ENCODE assay signal across 12 cellular contexts in the genomic region with DNA sequence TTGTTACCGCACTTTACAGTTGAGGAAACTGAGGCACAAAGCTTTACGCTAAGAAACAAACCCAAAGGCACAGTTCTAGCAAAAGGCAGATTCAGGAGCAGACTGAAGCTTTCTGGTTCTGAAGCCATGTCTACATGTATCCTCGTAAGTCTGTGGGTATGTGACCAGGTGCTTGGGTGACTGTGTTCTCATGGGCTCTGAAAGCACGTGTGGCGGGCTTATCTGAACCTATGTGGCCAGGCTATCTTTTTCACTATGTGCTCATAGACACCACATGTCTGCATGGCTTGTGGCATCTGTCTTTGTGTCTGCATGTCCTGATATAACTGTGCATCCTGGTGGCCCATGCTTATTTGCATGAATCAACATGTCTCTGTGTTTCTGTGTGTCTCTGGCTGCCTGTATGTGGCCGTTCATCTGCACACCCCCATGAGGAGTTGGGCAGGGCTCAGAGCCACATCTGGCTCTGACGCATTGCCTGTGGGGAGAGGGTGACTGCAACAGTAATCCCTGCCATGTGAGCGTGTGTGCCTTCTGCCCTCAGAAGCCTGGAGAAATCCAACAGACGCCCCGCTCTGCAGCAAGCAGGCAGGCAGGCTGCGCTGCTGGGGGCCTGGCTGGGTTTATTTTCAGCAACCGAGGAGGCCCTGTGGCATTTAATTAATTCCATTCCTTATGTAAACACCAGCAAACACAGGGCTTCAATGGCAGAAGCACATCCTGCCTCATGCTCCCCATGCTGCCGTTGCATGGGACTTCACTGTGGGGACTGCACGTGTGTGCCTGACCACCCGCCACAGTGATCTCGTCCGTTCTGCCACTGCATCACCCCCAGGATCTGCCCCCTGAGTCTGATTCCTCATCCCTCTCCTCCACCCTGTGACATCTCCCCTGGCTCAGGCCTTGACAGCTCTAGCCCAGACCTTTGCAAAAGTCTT.
DNase-seq lines count a peak whose midpoint lies in the region; ATAC-seq and TF ChIP-seq lines count a peak whose summit lies in the region.
"Had no signal": no experiment of that assay in that cellular context is flagged by ENCODE, and none has a peak within 500 bp of the region (broad histone marks: within the 10 kb centered on the region; RNA-seq: fewer than 3 reads in every experiment).

No MANE protein-coding gene starts in this region.

- dilution Hi-C loops in IMR-90 (cut with HindIII; ENCODE audit: low sequenced_read_pairs, unreplicated experiment) = no loop called here

- no peak overlapping the region for H4K91ac ChIP-seq in IMR-90 (ENCODE audit: insufficient read depth, low read depth, low read length)

- in situ Hi-C loops in IMR-90 (cut with MboI; ENCODE audit: low sequenced_read_pairs) = no loop called here

- H3K9me1 ChIP-seq in IMR-90 (ENCODE audit: insufficient read depth, low read length) = no peaks in the 10 kb centered on the region

- TF ChIP-seq POLR2A in IMR-90 (IDR thresholded peaks at IDR 0.05; ENCODE audit: low read depth, low read length) (no peak), body of pancreas (IDR thresholded peaks at IDR 0.05) (peak in 1 of 3 donors; percentile 25)

- no peak overlapping the region for H3K18ac ChIP-seq in IMR-90 (ENCODE audit: low read depth, low read length)

- intact Hi-C loops in IMR-90 (cut with micrococcal nuclease) (no loop called here), body of pancreas (cut with DNase I) (no loop called here)

- no peak overlapping the region for H2AFZ ChIP-seq in IMR-90 (replicated peaks; ENCODE audit: low read length, poor library complexity)

- no peak overlapping the region for H2BK20ac ChIP-seq in IMR-90 (ENCODE audit: low read depth, low read length)

- no peak for TF ChIP-seq RAD21 in IMR-90 (IDR thresholded peaks at IDR 0.05; ENCODE audit: low read length)

- CTCF ChIA-PET in IMR-90 (lab: Yijun Ruan, JAX) = no interaction called here

- no peak overlapping the region for H4K5ac ChIP-seq in IMR-90 (ENCODE audit: low read depth, low read length)

- H3K14ac ChIP-seq in IMR-90 (replicated peaks; ENCODE audit: low read depth, low read length) = no peak overlapping the region

- H3K56ac ChIP-seq in IMR-90 (ENCODE audit: extremely low read depth, insufficient read depth, low read length) = no peak overlapping the region

- H3K27ac ChIP-seq in IMR-90 (ENCODE audit: insufficient read depth, low read length) (no peak overlapping the region), body of pancreas (peak overlapping the region; percentile 11 to 69 (median 67))

- H3K36me3 ChIP-seq in IMR-90 (ENCODE audit: control insufficient read depth, insufficient read depth, low read length) (no peaks in the 10 kb centered on the region), body of pancreas (replicated peaks in 1 of 2; ENCODE audit: insufficient read depth in 1 of 2, low read depth in 2 of 2) (no peaks in the 10 kb centered on the region)

- H3K27me3 ChIP-seq in IMR-90 (ENCODE audit: control insufficient read depth, insufficient read depth, low read length) (no peaks in the 10 kb centered on the region), body of pancreas (no peaks in the 10 kb centered on the region)

- H3K23ac ChIP-seq in IMR-90 (ENCODE audit: low read depth, low read length) = no peak overlapping the region

- TF ChIP-seq CTCF in IMR-90 (conservative IDR thresholded peaks at IDR 0.05; ENCODE audit: low read depth, low read length) (no peak), body of pancreas (IDR thresholded peaks at IDR 0.05) (peak in 2 of 7 experiments; percentile 5)

- H2BK120ac ChIP-seq in IMR-90 (ENCODE audit: low read depth, low read length) = no peak overlapping the region

- H2BK15ac ChIP-seq in IMR-90 (ENCODE audit: low read depth, low read length) = no peak overlapping the region

- H3K79me1 ChIP-seq in IMR-90 (ENCODE audit: low read depth in 1 of 2, low read length in 2 of 2) = no peaks in the 10 kb centered on the region

- H3K4me1 ChIP-seq in IMR-90 (ENCODE audit: control insufficient read depth, insufficient read depth, low read length) (no peaks in the 10 kb centered on the region), body of pancreas (peaks cover 40% of the 10 kb centered on the region)

- H3K4me3 ChIP-seq in IMR-90 (ENCODE audit: insufficient read depth, low read depth, low read length) (no peak overlapping the region), body of pancreas (no peak overlapping the region)

- no peak overlapping the region for H2AK5ac ChIP-seq in IMR-90 (ENCODE audit: low read depth, low read length)

- H3K9me3 ChIP-seq in IMR-90 (ENCODE audit: control insufficient read depth, insufficient read depth, low read length) (no peaks in the 10 kb centered on the region), body of pancreas (no peaks in the 10 kb centered on the region)

- POLR2A ChIA-PET in IMR-90 (lab: Charles Lee; ENCODE audit: unreplicated experiment) = no interaction called here

- no peaks in the 10 kb centered on the region for H4K20me1 ChIP-seq in IMR-90 (ENCODE audit: insufficient read depth, low read length)

- H2AK9ac ChIP-seq in IMR-90 (replicated peaks; ENCODE audit: low read depth, low read length, poor library complexity) = no peak overlapping the region

- H2BK5ac ChIP-seq in IMR-90 (ENCODE audit: low read depth, low read length, poor library complexity, severe bottlenecking) = no peak overlapping the region

- 67% methylated on average over 3 of the region's 17 CpGs; no CpG with 5 or more reads in 1 of the 2 experiments for WGBS in IMR-90 (ENCODE audit: extremely low coverage in 2 of 2, insufficient read length in 1 of 2), 2 experiments
- WGBS in body of pancreas, 2 donors = 54 to 69% methylated on average over 14 to 17 of the region's 17 CpGs

- H3K4me2 ChIP-seq in IMR-90 (ENCODE audit: low read depth, low read length) = no peak overlapping the region

- H4K8ac ChIP-seq in IMR-90 (ENCODE audit: low read depth in 2 of 2, low read length in 2 of 2) = no peak overlapping the region

- no TSS peak for BruUV-seq in IMR-90 (replicated peaks; lab: Mats Ljungman, UMichigan)

- H3K4ac ChIP-seq in IMR-90 (ENCODE audit: low read depth, low read length) = no peak overlapping the region

- no peak overlapping the region for H3K9ac ChIP-seq in IMR-90 (ENCODE audit: low read depth, low read length)

- ATAC-seq in IMR-90 (ENCODE audit: low read depth) = peak; percentile 78
- peak; percentile 81 for ATAC-seq in body of pancreas
- ATAC-seq in GM18870 (IDR thresholded peaks at IDR 0.05; ENCODE audit: unreplicated experiment) = no peak
- no peak for ATAC-seq in GM21526 (IDR thresholded peaks at IDR 0.05; ENCODE audit: low FRiP score, unreplicated experiment)
- no peak for ATAC-seq in GM18907 (IDR thresholded peaks at IDR 0.05; ENCODE audit: unreplicated experiment)

- DNase-seq in COR-L47 (lab: John Stamatoyannopoulos, UW) (peak; percentile 57), IMR-90 (peak; percentile 33), body of pancreas (peak; percentile 44 to 75 (median 59)), mucosa of gallbladder (ENCODE audit: low spot score) (peak; percentile 54)
- DNase-seq in stimulated activated naive CD4-positive, alpha-beta T cell treated with Interleukin-2 at 50 U/mL for 16 hours (lab: John Stamatoyannopoulos, UW) = no peak
- DNase-seq: activated CD4-positive, alpha-beta memory T cell treated with anti-CD3 and anti-CD28 coated beads, Interleukin-2, amount 10 ng/mL, durations not matched to agents 7 days and 5 days; activated effector memory CD4-positive, alpha-beta T cell treated with anti-CD3 and anti-CD28 coated beads, Interleukin-2, amount 50 U/mL, for 16 hours; CD8-positive, alpha-beta memory T cell; central memory CD4-positive, alpha-beta T cell had no signal

TF ChIP-seq in IMR-90, 13 proteins besides CTCF, POLR2A, EP300 and RAD21:
- no peak for TF ChIP-seq RFX5 (IDR thresholded peaks at IDR 0.05; ENCODE audit: low read depth, low read length)
- TF ChIP-seq CHD1 (IDR thresholded peaks at IDR 0.05; ENCODE audit: low read depth, low read length) = no peak
- no peak for TF ChIP-seq RCOR1 (IDR thresholded peaks at IDR 0.05; ENCODE audit: insufficient replicate concordance, low read length)

Comparison
In these comparisons a context has a peak if more than half of its experiments do, and no peak if none do; other contexts are left out.
1. ATAC-seq: peak in IMR-90 (single experiment) and body of pancreas (single experiment); none in GM18870 (single experiment), GM21526 (single experiment) and GM18907 (single experiment).